In genomic region chr12:11833174-11833895, GRCh38 we compare ENCODE assay signal across 16 cellular contexts.
A peak's percentile ranks its signal among the peaks of the same experiment; 100 is the strongest.
DNase-seq lines count a peak whose midpoint lies in the region; ATAC-seq and TF ChIP-seq lines count a peak whose summit lies in the region.
"Had no signal": no experiment of that assay in that cellular context is flagged by ENCODE, and none has a peak within 500 bp of the region (broad histone marks: within the 10 kb centered on the region; RNA-seq: fewer than 3 reads in every experiment).

No MANE protein-coding gene starts in this region.

- H3K9me3 ChIP-seq in RWPE2 (ENCODE audit: severe bottlenecking) (no peaks in the 10 kb centered on the region), tibial artery (no peaks in the 10 kb centered on the region)
- H3K9me3 ChIP-seq in CD8-positive, alpha-beta memory T cell (ENCODE audit: low read length) = no peaks in the 10 kb centered on the region
- H3K9me3 ChIP-seq: vagina had no signal

- peaks cover 48% of the 10 kb centered on the region for H3K4me1 Mint-ChIP-seq in activated naive CD4-positive, alpha-beta T cell treated with anti-CD3 and anti-CD28 coated beads, Interleukin-2, amount 50 U/mL, for 24 hours
- H3K4me1 Mint-ChIP-seq in CD8-positive, alpha-beta memory T cell = peaks cover 7 to 37% (median 23%) of the 10 kb centered on the region in 3 donors

- peak overlapping the region; percentile 84 for H3K27ac Mint-ChIP-seq in activated naive CD4-positive, alpha-beta T cell treated with anti-CD3 and anti-CD28 coated beads, Interleukin-2, amount 50 U/mL, for 24 hours
- H3K27ac Mint-ChIP-seq in CD8-positive, alpha-beta memory T cell = peak overlapping the region in 2 of 8 donors; percentile 24 to 56

- no peak for ATAC-seq in RWPE2 (ENCODE audit: low read depth)
- ATAC-seq in esophagus mucosa = peak; percentile 67

- TF ChIP-seq CTCF in RWPE2 (IDR thresholded peaks at IDR 0.05; ENCODE audit: poor library complexity, severe bottlenecking) (no peak), tibial artery (IDR thresholded peaks at IDR 0.05) (no peak)

- POLR2A ChIA-PET in CD8-positive, alpha-beta memory T cell (lab: Charles Lee) = no interaction called here

- H3K27me3 Mint-ChIP-seq in activated naive CD4-positive, alpha-beta T cell treated with anti-CD3 and anti-CD28 coated beads, Interleukin-2, amount 50 U/mL, for 24 hours = no peaks in the 10 kb centered on the region
- no peaks in the 10 kb centered on the region for H3K27me3 Mint-ChIP-seq in CD8-positive, alpha-beta memory T cell
- H3K27me3 Mint-ChIP-seq: CD4-positive, alpha-beta memory T cell; stimulated activated naive CD8-positive, alpha-beta T cell treated with anti-CD3 and anti-CD28 coated beads, Interleukin-15, amount 100 ng/mL, for 72 hours had no signal

- H3K4me1 ChIP-seq in RWPE2 (ENCODE audit: insufficient read depth, poor library complexity, severe bottlenecking) (peaks cover 16% of the 10 kb centered on the region), tibial artery (peaks cover 0 to 99% (median 74%) of the 10 kb centered on the region in 4 donors)
- H3K4me1 ChIP-seq in CD8-positive, alpha-beta memory T cell (ENCODE audit: insufficient read depth, low read length) = peaks cover 5% of the 10 kb centered on the region

- no peaks in the 10 kb centered on the region for H3K9me3 Mint-ChIP-seq in activated naive CD4-positive, alpha-beta T cell treated with anti-CD3 and anti-CD28 coated beads, Interleukin-2, amount 50 U/mL, for 24 hours
- H3K9me3 Mint-ChIP-seq in CD8-positive, alpha-beta memory T cell = no peaks in the 10 kb centered on the region
- H3K9me3 Mint-ChIP-seq: CD4-positive, alpha-beta memory T cell; stimulated activated naive CD8-positive, alpha-beta T cell treated with anti-CD3 and anti-CD28 coated beads, Interleukin-15, amount 100 ng/mL, for 72 hours had no signal

- no peak overlapping the region for H3K4me3 Mint-ChIP-seq in activated naive CD4-positive, alpha-beta T cell treated with anti-CD3 and anti-CD28 coated beads, Interleukin-2, amount 50 U/mL, for 24 hours
- H3K4me3 Mint-ChIP-seq in CD8-positive, alpha-beta memory T cell = no peak overlapping the region
- H3K4me3 Mint-ChIP-seq: CD4-positive, alpha-beta memory T cell; stimulated activated naive CD8-positive, alpha-beta T cell treated with anti-CD3 and anti-CD28 coated beads, Interleukin-15, amount 100 ng/mL, for 72 hours had no signal

- H3K36me3 ChIP-seq in RWPE2 (ENCODE audit: low read depth) (no peaks in the 10 kb centered on the region), tibial artery (no peaks in the 10 kb centered on the region)
- no peaks in the 10 kb centered on the region for H3K36me3 ChIP-seq in CD8-positive, alpha-beta memory T cell (ENCODE audit: insufficient read depth, low read length)
- H3K36me3 ChIP-seq: vagina had no signal

- H3K27ac ChIP-seq in RWPE2 (ENCODE audit: poor library complexity, severe bottlenecking) (peak overlapping the region; percentile 29), tibial artery (peak overlapping the region; percentile 18 to 67)
- no peak overlapping the region for H3K27ac ChIP-seq in CD8-positive, alpha-beta memory T cell (ENCODE audit: low read depth, low read length)
- H3K27ac ChIP-seq: vagina had no signal

- peaks cover 5% of the 10 kb centered on the region for H3K36me3 Mint-ChIP-seq in activated naive CD4-positive, alpha-beta T cell treated with anti-CD3 and anti-CD28 coated beads, Interleukin-2, amount 50 U/mL, for 24 hours
- H3K36me3 Mint-ChIP-seq in CD8-positive, alpha-beta memory T cell = peaks cover 8 to 17% (median 9%) of the 10 kb centered on the region in 3 donors

- no peak overlapping the region for H3K4me3 ChIP-seq in RWPE2 (ENCODE audit: severe bottlenecking)
- H3K4me3 ChIP-seq in tibial artery = no peak overlapping the region
- no peak overlapping the region for H3K4me3 ChIP-seq in CD8-positive, alpha-beta memory T cell (ENCODE audit: low read length)
- H3K4me3 ChIP-seq: vagina had no signal

- CTCF ChIA-PET in CD8-positive, alpha-beta memory T cell (lab: Charles Lee) = interaction anchor here (1.0 to 1.1 kb wide), 2 partner anchors 13 to 24 kb away, joined by 3 read pairs; no protein-coding TSS in a partner anchor

- intact Hi-C loops in tibial artery (cut with DNase I; ENCODE audit: low total_unique reads) = loop anchor here (5.0 kb wide), 1 partner anchor 1364 kb away; the partner anchor contains the start of gene EMP1

- no peaks in the 10 kb centered on the region for H3K27me3 ChIP-seq in RWPE2 (ENCODE audit: insufficient read depth, poor library complexity, severe bottlenecking)
- H3K27me3 ChIP-seq in tibial artery = no peaks in the 10 kb centered on the region
- no peaks in the 10 kb centered on the region for H3K27me3 ChIP-seq in CD8-positive, alpha-beta memory T cell (ENCODE audit: insufficient read depth, low read length, poor library complexity, severe bottlenecking)
- H3K27me3 ChIP-seq: vagina had no signal

- no peak for DNase-seq in activated naive CD4-positive, alpha-beta T cell treated with Interleukin-2 at 50 U/mL for 16 hours
- DNase-seq in RWPE2 (ENCODE audit: low spot score) (no peak), tibial artery (no peak), UCSD-AML1 (lab: John Stamatoyannopoulos, UW; ENCODE audit: unreplicated experiment) (no peak), NCI-H1930 (lab: John Stamatoyannopoulos, UW) (no peak)
- no peak for DNase-seq in CD8-positive, alpha-beta memory T cell
- DNase-seq: anterior cingulate cortex; CD4-positive, alpha-beta memory T cell; NCI-H1436 treated with DMSO at 0.1 percent for 48 hours; NCI-H226; posterior cingulate gyrus; SHP77 treated with DMSO at 0.1 percent for 48 hours; stimulated activated naive CD8-positive, alpha-beta T cell treated with anti-CD3 and anti-CD28 coated beads, Interleukin-15, amount 100 ng/mL, for 72 hours had no signal
